In the genomic region with DNA sequence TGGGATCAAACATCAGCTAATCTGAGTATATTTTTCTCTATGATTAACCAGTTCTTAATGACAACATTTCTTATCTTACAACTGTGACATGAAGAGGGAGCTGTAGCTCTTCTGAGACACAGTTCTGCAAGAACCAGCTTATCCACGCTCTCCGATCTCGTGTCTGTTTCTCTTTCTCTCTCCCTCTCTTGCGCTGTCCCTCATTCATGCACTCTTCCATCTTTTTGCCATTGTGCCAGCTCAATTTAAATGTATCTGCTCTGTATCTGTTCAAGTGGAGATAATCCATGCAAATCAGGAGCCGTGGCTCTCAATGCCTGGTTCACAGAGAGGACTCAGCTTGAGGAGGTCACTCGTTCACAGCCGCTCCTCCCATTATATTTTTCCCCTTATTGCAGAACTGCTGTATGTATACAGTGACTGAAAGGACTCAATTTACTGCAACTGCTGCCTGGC, we compare ENCODE assay signal across 9 cellular contexts.
DNase-seq lines count a peak whose midpoint lies in the region; ATAC-seq and TF ChIP-seq lines count a peak whose summit lies in the region.
"Had no signal": no experiment of that assay in that cellular context is flagged by ENCODE, and none has a peak within 500 bp of the region (broad histone marks: within the 10 kb centered on the region; RNA-seq: fewer than 3 reads in every experiment).

No MANE protein-coding gene starts in this region.

- H3K9me3 ChIP-seq in MM.1S (replicated peaks; ENCODE audit: insufficient read depth, low read length), result no peaks in the 10 kb centered on the region
- no peaks in the 10 kb centered on the region for H3K9me3 ChIP-seq in osteoblast (ENCODE audit: low read depth, low read length)

- H3K4me2 ChIP-seq in MM.1S (ENCODE audit: low read depth, low read length) (peak overlapping the region; percentile 44), osteoblast (ENCODE audit: insufficient read depth, low read length) (peak overlapping the region; percentile 96)

- H3K27ac ChIP-seq in MM.1S (ENCODE audit: low read length) (no peak overlapping the region), osteoblast (ENCODE audit: low read depth, low read length) (no peak overlapping the region)

- in situ Hi-C loops in SK-MEL-5 (cut with HindIII; ENCODE audit: low pct_unique_long_range_greater_than_20kb, low sequenced_read_pairs), result no loop called here

- ATAC-seq in GM19328 (IDR thresholded peaks at IDR 0.05; ENCODE audit: unreplicated experiment) (no peak), GM21447 (IDR thresholded peaks at IDR 0.05; ENCODE audit: unreplicated experiment) (no peak)

- H3K79me2 ChIP-seq in MM.1S (ENCODE audit: low read length) (no peaks in the 10 kb centered on the region), osteoblast (ENCODE audit: insufficient read depth, low read length) (no peaks in the 10 kb centered on the region)

- DNase-seq in NCI-H2171 treated with DMSO at 0.1 percent for 48 hours (lab: John Stamatoyannopoulos, UW) (peak; percentile 3), NCI-H2171 (lab: John Stamatoyannopoulos, UW) (no peak), MM.1S (peak; percentile 27), SK-MEL-5 (ENCODE audit: low read depth, low spot score) (peak; percentile 56), foreskin melanocyte (peak; percentile 37), osteoblast (ENCODE audit: insufficient read length, low spot score, missing footprints) (peak; percentile 71)
- DNase-seq: activated naive CD8-positive, alpha-beta T cell treated with anti-CD3 and anti-CD28 coated beads, Interleukin-2, amount 10 ng/mL, durations not matched to agents 7 days and 5 days had no signal

- H3K4me3 ChIP-seq in MM.1S (ENCODE audit: low read length) (peak overlapping the region; percentile 49; the same call in 1 of the 2 replicates), osteoblast (ENCODE audit: insufficient read depth, low read length) (peak overlapping the region; percentile 76)

- H3K4me1 ChIP-seq in MM.1S (ENCODE audit: low read length) (no peaks in the 10 kb centered on the region), osteoblast (ENCODE audit: insufficient read depth, low read length) (peaks cover 7% of the 10 kb centered on the region)

- H3K9me2 ChIP-seq in MM.1S (replicated peaks; ENCODE audit: insufficient read depth, low read length), result no peaks in the 10 kb centered on the region

- TF ChIP-seq CTCF in MM.1S (IDR thresholded peaks at IDR 0.05; ENCODE audit: low read length) (peak; percentile 31), osteoblast (IDR thresholded peaks at IDR 0.05; ENCODE audit: extremely low read depth, low read depth, low read length) (peak; percentile 32)

- H4K20me1 ChIP-seq in MM.1S (ENCODE audit: insufficient read depth, low read length) (no peaks in the 10 kb centered on the region), osteoblast (ENCODE audit: insufficient read depth, low read length) (no peaks in the 10 kb centered on the region)

- no peaks in the 10 kb centered on the region for H3F3A ChIP-seq in MM.1S (ENCODE audit: insufficient read depth, low read length)

- H3K27me3 ChIP-seq in MM.1S (replicated peaks; ENCODE audit: insufficient read depth, low read length) (no peaks in the 10 kb centered on the region), osteoblast (ENCODE audit: insufficient read depth, low read length) (no peaks in the 10 kb centered on the region)

- no peaks in the 10 kb centered on the region for H3K36me3 ChIP-seq in MM.1S (replicated peaks; ENCODE audit: insufficient read depth, low read length)
- no peaks in the 10 kb centered on the region for H3K36me3 ChIP-seq in osteoblast (ENCODE audit: insufficient read depth, low read length)

- no peak overlapping the region for H3K9ac ChIP-seq in MM.1S (ENCODE audit: low read length)

- H2AFZ ChIP-seq in MM.1S (ENCODE audit: low read length), result peak overlapping the region; percentile 32; the same call in 1 of the 2 replicates
- H2AFZ ChIP-seq in osteoblast (ENCODE audit: low read length), result peak overlapping the region; percentile 94
